21 cellular contexts compared by ENCODE assay signal in the genomic region with DNA sequence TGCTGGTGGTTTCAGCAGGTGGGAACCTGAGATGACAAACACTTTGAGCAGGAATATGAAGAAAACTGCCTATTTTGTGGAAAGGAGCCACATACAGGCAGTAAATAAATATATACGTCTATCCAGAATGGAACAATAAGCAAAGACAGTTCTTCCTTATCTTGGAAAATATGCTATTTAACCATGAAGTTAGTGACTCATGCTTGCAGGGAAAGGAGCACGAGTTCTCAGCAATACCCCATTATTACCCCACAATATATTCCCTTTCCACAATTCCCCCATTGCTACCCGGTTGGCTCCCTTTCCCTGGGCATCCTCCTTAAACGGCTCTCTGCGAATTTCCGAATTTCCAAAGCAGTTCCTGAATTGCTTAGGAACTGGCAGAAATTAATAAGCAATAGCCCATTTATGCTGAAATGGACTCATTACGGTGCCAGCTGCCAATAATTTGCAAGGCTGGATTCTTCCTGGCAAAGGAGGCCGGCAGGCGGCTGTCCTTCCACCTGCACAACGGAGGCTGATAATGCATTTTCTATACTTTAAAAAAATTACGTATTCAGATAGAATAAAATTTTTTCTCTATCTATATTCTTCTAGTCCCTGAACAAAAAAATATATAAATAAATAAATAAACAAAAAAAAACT.
"Had no signal": no experiment of that assay in that cellular context is flagged by ENCODE, and none has a peak within 500 bp of the region (broad histone marks: within the 10 kb centered on the region; RNA-seq: fewer than 3 reads in every experiment).

No MANE protein-coding gene starts in this region.

- H3K27ac Mint-ChIP-seq: activated CD4-positive, alpha-beta T cell treated with anti-CD3 and anti-CD28 coated beads, Interleukin-2, amount 10 ng/mL, durations not matched to agents 7 days and 5 days; activated CD8-positive, alpha-beta T cell treated with anti-CD3 and anti-CD28 coated beads, Interleukin-2, amount 10 ng/mL, durations not matched to agents 7 days and 5 days; activated naive CD4-positive, alpha-beta T cell treated with anti-CD3 and anti-CD28 coated beads for 36 hours; endodermal cell; memory B cell; naive B cell had no signal

- DNase-seq: activated CD4-positive, alpha-beta T cell treated with anti-CD3 and anti-CD28 coated beads, Interleukin-2, amount 10 ng/mL, durations not matched to agents 7 days and 5 days; activated CD8-positive, alpha-beta T cell treated with anti-CD3 and anti-CD28 coated beads, Interleukin-2, amount 10 ng/mL, durations not matched to agents 7 days and 5 days; activated naive CD4-positive, alpha-beta T cell treated with anti-CD3 and anti-CD28 coated beads for 36 hours; activated T-cell treated with anti-CD3 and anti-CD28 coated beads, Interleukin-2, amount 50 U/mL, for 4 hours; anterior cingulate cortex; endodermal cell; mucosa of descending colon; naive B cell; stimulated activated CD4-positive, alpha-beta T cell treated with anti-CD3 and anti-CD28 coated beads, Interleukin-2, amount 100 ng/mL, for 24 hours; stimulated activated naive CD8-positive, alpha-beta T cell treated with anti-CD3 and anti-CD28 coated beads, Interleukin-15, Interleukin-2, amounts not matched to agents 100 U/mL and 50 U/mL, for 24 hours; substantia nigra; T1000; tibial artery had no signal

- H3K9me3 ChIP-seq: mucosa of descending colon, prostate gland, right atrium auricular region, tibial artery had no signal

- H3K27me3 ChIP-seq: dorsolateral prefrontal cortex, right atrium auricular region, tibial artery had no signal

- H3K36me3 ChIP-seq: prostate gland, right atrium auricular region, tibial artery had no signal

- H3K36me3 Mint-ChIP-seq: memory B cell had no signal

- FAIRE-seq: bronchial epithelial cell had no signal

- H3K27ac ChIP-seq: epithelial cell of prostate, prostate gland, right atrium auricular region, tibial artery had no signal

- H3K9me3 Mint-ChIP-seq: endodermal cell had no signal

- H3K4me1 ChIP-seq: prostate gland, tibial artery had no signal

- H3K4me3 Mint-ChIP-seq: activated CD4-positive, alpha-beta T cell treated with anti-CD3 and anti-CD28 coated beads, Interleukin-2, amount 10 ng/mL, durations not matched to agents 7 days and 5 days; activated CD8-positive, alpha-beta T cell treated with anti-CD3 and anti-CD28 coated beads, Interleukin-2, amount 10 ng/mL, durations not matched to agents 7 days and 5 days; activated naive CD4-positive, alpha-beta T cell treated with anti-CD3 and anti-CD28 coated beads for 36 hours; activated T-cell treated with anti-CD3 and anti-CD28 coated beads, Interleukin-2, amount 50 U/mL, for 4 hours; endodermal cell; memory B cell; naive B cell; neural crest cell had no signal

- H3K27me3 Mint-ChIP-seq: activated CD4-positive, alpha-beta T cell treated with anti-CD3 and anti-CD28 coated beads, Interleukin-2, amount 10 ng/mL, durations not matched to agents 7 days and 5 days; naive B cell had no signal

- ATAC-seq: activated CD4-positive, CD25-positive, alpha-beta regulatory T cell treated with anti-CD3 and anti-CD28 coated beads, Interleukin-2, amount 50 U/mL, for 24 hours; activated CD8-positive, alpha-beta T cell treated with anti-CD3 and anti-CD28 coated beads, Interleukin-2, amount 10 ng/mL, durations not matched to agents 7 days and 5 days; activated T-cell treated with anti-CD3 and anti-CD28 coated beads, Interleukin-2, amount 50 U/mL, for 4 hours; mucosa of descending colon; stimulated activated naive CD8-positive, alpha-beta T cell treated with anti-CD3 and anti-CD28 coated beads, Interleukin-15, Interleukin-2, amounts not matched to agents 100 U/mL and 50 U/mL, for 24 hours had no signal

- H3K4me3 ChIP-seq: dorsolateral prefrontal cortex, mucosa of descending colon, prostate gland, right atrium auricular region, tibial artery had no signal

- H3K4me1 Mint-ChIP-seq: memory B cell, naive B cell, neural crest cell had no signal
